ENCODE assay signal across 26 cellular contexts in the genomic region with DNA sequence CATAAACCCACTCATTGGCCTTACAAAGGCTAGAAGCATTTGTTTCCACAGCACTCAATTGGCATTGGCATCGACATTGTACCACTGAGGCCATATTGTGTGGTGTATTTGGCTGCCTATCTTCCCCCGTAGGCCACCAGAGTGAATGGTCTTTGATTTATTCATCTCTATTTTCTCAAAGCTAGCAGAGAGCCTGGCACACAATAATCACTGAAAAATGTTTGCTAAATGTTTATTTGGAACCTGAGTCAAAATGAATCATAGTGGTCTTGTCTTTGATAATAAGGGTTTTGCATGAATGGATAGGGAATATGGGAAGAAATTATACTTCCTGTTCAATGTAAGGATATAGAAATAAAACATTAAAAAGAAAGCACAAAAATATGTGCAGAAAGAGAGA.
"Had no signal": no experiment of that assay in that cellular context is flagged by ENCODE, and none has a peak within 500 bp of the region (broad histone marks: within the 10 kb centered on the region; RNA-seq: fewer than 3 reads in every experiment).

No MANE protein-coding gene starts in this region.

- H3K27ac ChIP-seq: breast epithelium, heart right ventricle, pancreas, psoas muscle, suprapubic skin, tibial artery had no signal

- H3K27ac Mint-ChIP-seq: activated B cell treated with CpG ODN at 0.5 μM for 24 hours; activated CD8-positive, alpha-beta T cell treated with anti-CD3 and anti-CD28 coated beads for 36 hours; activated T-helper 17 cell treated with anti-CD3 and anti-CD28 coated beads, Interleukin-2, amount 50 U/mL, for 72 hours; dendritic cell treated with granulocyte-macrophage colony-stimulating factor and Interleukin-4, amounts not matched to agents 40 ng/mL and 50 ng/mL, for 4 days; endodermal cell; naive B cell; nephron progenitor cell; T-helper 17 cell had no signal

- H3K36me3 Mint-ChIP-seq: naive B cell had no signal

- DNase-seq: activated B cell treated with CpG ODN at 0.5 μM for 24 hours; activated CD4-positive, alpha-beta T cell treated with anti-CD3 and anti-CD28 coated beads, Interleukin-2, amount 50 U/mL, for 1 hour; activated CD8-positive, alpha-beta T cell treated with anti-CD3 and anti-CD28 coated beads for 36 hours; activated gamma-delta T cell treated with Interleukin-2 at 50 U/mL for 16 hours; activated naive CD4-positive, alpha-beta T cell treated with anti-CD3 and anti-CD28 coated beads, Interleukin-2, amount 50 U/mL, for 16 hours; activated T-cell treated with anti-CD3 and anti-CD28 coated beads, Interleukin-2, amount 50 U/mL, for 4 hours; amygdala; endodermal cell; foreskin melanocyte; heart right ventricle; mammary epithelial cell; naive B cell; nephron progenitor cell; pancreas; psoas muscle; spleen; stimulated activated naive CD4-positive, alpha-beta T cell; T-helper 17 cell; T1000; tibial artery had no signal

- ATAC-seq: activated CD8-positive, alpha-beta T cell treated with anti-CD3 and anti-CD28 coated beads for 36 hours; activated T-cell treated with anti-CD3 and anti-CD28 coated beads, Interleukin-2, amount 50 U/mL, for 4 hours; activated T-helper 17 cell treated with anti-CD3 and anti-CD28 coated beads, Interleukin-2, amount 50 U/mL, for 72 hours; esophagus mucosa; heart right ventricle; pancreas; psoas muscle; T-helper 17 cell had no signal

- H3K27me3 Mint-ChIP-seq: activated B cell treated with CpG ODN at 0.5 μM for 24 hours; activated CD8-positive, alpha-beta T cell treated with anti-CD3 and anti-CD28 coated beads for 36 hours; activated T-helper 17 cell treated with anti-CD3 and anti-CD28 coated beads, Interleukin-2, amount 50 U/mL, for 72 hours; central memory CD8-positive, alpha-beta T cell; dendritic cell treated with granulocyte-macrophage colony-stimulating factor and Interleukin-4, amounts not matched to agents 40 ng/mL and 50 ng/mL, for 4 days; naive B cell; T-helper 17 cell had no signal

- H3K36me3 ChIP-seq: breast epithelium, heart right ventricle, pancreas, spleen, suprapubic skin, tibial artery had no signal

- H3K4me1 Mint-ChIP-seq: activated B cell treated with CpG ODN at 0.5 μM for 24 hours; activated T-helper 17 cell treated with anti-CD3 and anti-CD28 coated beads, Interleukin-2, amount 50 U/mL, for 72 hours; central memory CD8-positive, alpha-beta T cell; naive B cell; T-helper 17 cell had no signal

- H3K9me3 Mint-ChIP-seq: activated B cell treated with CpG ODN at 0.5 μM for 24 hours; activated CD8-positive, alpha-beta T cell treated with anti-CD3 and anti-CD28 coated beads for 36 hours; activated T-cell treated with anti-CD3 and anti-CD28 coated beads, Interleukin-2, amount 50 U/mL, for 4 hours; dendritic cell treated with granulocyte-macrophage colony-stimulating factor and Interleukin-4, amounts not matched to agents 40 ng/mL and 50 ng/mL, for 4 days; endodermal cell; naive B cell; nephron progenitor cell had no signal

- H3K4me3 Mint-ChIP-seq: activated B cell treated with CpG ODN at 0.5 μM for 24 hours; activated CD8-positive, alpha-beta T cell treated with anti-CD3 and anti-CD28 coated beads for 36 hours; activated T-cell treated with anti-CD3 and anti-CD28 coated beads, Interleukin-2, amount 50 U/mL, for 4 hours; activated T-helper 17 cell treated with anti-CD3 and anti-CD28 coated beads, Interleukin-2, amount 50 U/mL, for 72 hours; central memory CD8-positive, alpha-beta T cell; dendritic cell treated with granulocyte-macrophage colony-stimulating factor and Interleukin-4, amounts not matched to agents 40 ng/mL and 50 ng/mL, for 4 days; endodermal cell; naive B cell; nephron progenitor cell; T-helper 17 cell had no signal

- H3K4me3 ChIP-seq: breast epithelium, heart right ventricle, pancreas, psoas muscle, spleen, suprapubic skin, tibial artery had no signal

- H3K9me3 ChIP-seq: breast epithelium, heart right ventricle, pancreas, psoas muscle, spleen, suprapubic skin, tibial artery had no signal

- H3K27me3 ChIP-seq: breast epithelium, heart right ventricle, pancreas, spleen, suprapubic skin, tibial artery had no signal

- H3K4me1 ChIP-seq: breast epithelium, pancreas, psoas muscle, suprapubic skin, tibial artery had no signal
